Comparison of ENCODE assay signal across 30 cellular contexts in the genomic region with DNA sequence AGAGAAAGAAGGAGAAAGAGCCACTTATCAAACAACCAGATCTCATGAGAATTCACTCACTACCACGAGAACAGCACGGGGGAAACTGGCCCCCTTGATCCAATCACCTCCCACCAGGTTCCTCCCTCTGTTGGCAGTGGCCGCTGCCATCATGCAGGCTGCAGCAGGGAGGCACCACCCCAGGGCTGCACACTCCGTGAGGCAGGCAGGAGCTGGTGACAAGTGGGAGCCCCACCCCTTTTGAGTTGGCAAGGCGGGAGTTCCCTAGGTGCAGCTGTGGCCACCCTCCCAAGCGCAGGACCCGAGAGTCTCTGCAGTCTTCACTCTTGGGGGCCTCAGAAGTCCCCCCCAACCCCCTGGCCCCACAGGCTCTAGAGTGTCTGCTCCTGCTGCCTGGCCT.
"Had no signal": no experiment of that assay in that cellular context is flagged by ENCODE, and none has a peak within 500 bp of the region (broad histone marks: within the 10 kb centered on the region; RNA-seq: fewer than 3 reads in every experiment).

No MANE protein-coding gene starts in this region.

- ATAC-seq: naive thymus-derived CD8-positive, alpha-beta T cell; psoas muscle; right cardiac atrium; right lobe of liver; stimulated activated naive CD8-positive, alpha-beta T cell treated with anti-CD3 and anti-CD28 coated beads, Interleukin-15, amount 100 ng/mL, for 72 hours; stimulated activated naive CD8-positive, alpha-beta T cell treated with anti-CD3 and anti-CD28 coated beads, Interleukin-15, Interleukin-2, amounts not matched to agents 100 U/mL and 50 U/mL, for 24 hours had no signal

- H3K36me3 ChIP-seq: ovary, right lobe of liver, sigmoid colon, suprapubic skin, tibial artery, transverse colon, upper lobe of right lung, vagina had no signal

- H3K27ac Mint-ChIP-seq: naive B cell; naive thymus-derived CD8-positive, alpha-beta T cell; nephron progenitor cell; progenitor cell of endocrine pancreas; stimulated activated memory B cell treated with anti-CD40 and anti-IgM and Interleukin-4, amounts not matched to agents 10 μg/mL and 1 μg/mL and 100 μg/mL, for 72 hours; stimulated activated naive CD8-positive, alpha-beta T cell treated with anti-CD3 and anti-CD28 coated beads, Interleukin-15, amount 100 ng/mL, for 72 hours; type B pancreatic cell had no signal

- H3K36me3 Mint-ChIP-seq: stimulated activated memory B cell treated with anti-CD40 and anti-IgM and Interleukin-4, amounts not matched to agents 10 μg/mL and 1 μg/mL and 100 μg/mL, for 72 hours; type B pancreatic cell had no signal

- DNase-seq: naive B cell; naive thymus-derived CD8-positive, alpha-beta T cell; nephron progenitor cell; occipital lobe; ovary; posterior cingulate gyrus; psoas muscle; right cardiac atrium; right lobe of liver; sigmoid colon; small intestine; stimulated activated CD4-positive, alpha-beta T cell treated with anti-CD3 and anti-CD28 coated beads, Interleukin-15, amount 100 ng/mL, for 24 hours; stimulated activated CD4-positive, alpha-beta T cell treated with anti-CD3 and anti-CD28 coated beads, Interleukin-2, amount 100 ng/mL, for 24 hours; stimulated activated CD4-positive, alpha-beta T cell treated with anti-CD3 and anti-CD28 coated beads, Interleukin-2, amount 100 ng/mL, for 48 hours; stimulated activated CD4-positive, alpha-beta T cell treated with anti-CD3 and anti-CD28 coated beads, Interleukin-4, amount 100 ng/mL, for 24 hours; stimulated activated naive CD4-positive, alpha-beta T cell; stimulated activated naive CD8-positive, alpha-beta T cell treated with anti-CD3 and anti-CD28 coated beads, Interleukin-15, amount 100 ng/mL, for 72 hours; stimulated activated naive CD8-positive, alpha-beta T cell treated with anti-CD3 and anti-CD28 coated beads, Interleukin-15, Interleukin-2, amounts not matched to agents 100 U/mL and 50 U/mL, for 24 hours; substantia nigra; testis; tibial artery; transverse colon; upper lobe of right lung had no signal

- H3K4me3 ChIP-seq: ovary, psoas muscle, right lobe of liver, sigmoid colon, suprapubic skin, testis, tibial artery, transverse colon, upper lobe of right lung, vagina had no signal

- H3K4me3 Mint-ChIP-seq: naive B cell; naive thymus-derived CD8-positive, alpha-beta T cell; nephron progenitor cell; neural crest cell; stimulated activated memory B cell treated with anti-CD40 and anti-IgM and Interleukin-4, amounts not matched to agents 10 μg/mL and 1 μg/mL and 100 μg/mL, for 72 hours; stimulated activated naive CD8-positive, alpha-beta T cell treated with anti-CD3 and anti-CD28 coated beads, Interleukin-15, amount 100 ng/mL, for 72 hours; type B pancreatic cell had no signal

- H3K4me1 Mint-ChIP-seq: naive B cell; naive thymus-derived CD8-positive, alpha-beta T cell; neural crest cell; stimulated activated memory B cell treated with anti-CD40 and anti-IgM and Interleukin-4, amounts not matched to agents 10 μg/mL and 1 μg/mL and 100 μg/mL, for 72 hours; stimulated activated naive CD8-positive, alpha-beta T cell treated with anti-CD3 and anti-CD28 coated beads, Interleukin-15, amount 100 ng/mL, for 72 hours had no signal

- H3K4me1 ChIP-seq: parathyroid adenoma, psoas muscle, right lobe of liver, sigmoid colon, suprapubic skin, testis, tibial artery, transverse colon, upper lobe of right lung, vagina had no signal

- H3K27ac ChIP-seq: ovary, parathyroid adenoma, psoas muscle, right lobe of liver, sigmoid colon, suprapubic skin, testis, tibial artery, transverse colon, upper lobe of right lung, vagina had no signal

- H3K27me3 ChIP-seq: ovary, right lobe of liver, testis, transverse colon, upper lobe of right lung, vagina had no signal

- H3K9me3 ChIP-seq: ovary, right lobe of liver, sigmoid colon, suprapubic skin, testis, tibial artery, transverse colon, upper lobe of right lung, vagina had no signal
